ENCODE assay signal across 14 cellular contexts in genomic region chr9:123314617-123315016, GRCh38. TPM values are rescaled to one million over a fixed set of nuclear protein-coding genes. Genes with fewer than 3 reads are reported as not detected.
DNase-seq lines count a peak whose midpoint lies in the region; ATAC-seq, FAIRE-seq and TF ChIP-seq lines count a peak whose summit lies in the region.
"Had no signal": no experiment of that assay in that cellular context is flagged by ENCODE, and none has a peak within 500 bp of the region (broad histone marks: within the 10 kb centered on the region; RNA-seq: fewer than 3 reads in every experiment).

No MANE protein-coding gene starts in this region.

- intact Hi-C loops in kidney (cut with DNase I) = no loop called here

- peaks cover 85% of the 10 kb centered on the region for H3K4me1 ChIP-seq in BLaER1
- no peaks in the 10 kb centered on the region for H3K4me1 ChIP-seq in kidney (ENCODE audit: control insufficient read depth in 1 of 2, insufficient read depth in 1 of 2, low read depth in 1 of 2, low read length in 2 of 2)
- H3K4me1 ChIP-seq in suprapubic skin = peaks cover 11% of the 10 kb centered on the region

- H3K36me3 Mint-ChIP-seq in stimulated activated memory B cell treated with anti-CD40 and anti-IgM and Interleukin-4, amounts not matched to agents 10 μg/mL and 1 μg/mL and 100 μg/mL, for 72 hours = no peaks in the 10 kb centered on the region
- H3K36me3 Mint-ChIP-seq: CD4-positive, CD25-positive, alpha-beta regulatory T cell had no signal

- H3K4me1 Mint-ChIP-seq in stimulated activated memory B cell treated with anti-CD40 and anti-IgM and Interleukin-4, amounts not matched to agents 10 μg/mL and 1 μg/mL and 100 μg/mL, for 72 hours = peaks cover 55% of the 10 kb centered on the region

- ATAC-seq in stimulated activated memory B cell treated with anti-CD40 and anti-IgM and Interleukin-4, amounts not matched to agents 10 μg/mL and 1 μg/mL and 100 μg/mL, for 72 hours = no peak
- no peak for ATAC-seq in HG03175 (IDR thresholded peaks at IDR 0.05; ENCODE audit: unreplicated experiment)
- ATAC-seq: A549 had no signal

- H3K9me3 Mint-ChIP-seq in stimulated activated memory B cell treated with anti-CD40 and anti-IgM and Interleukin-4, amounts not matched to agents 10 μg/mL and 1 μg/mL and 100 μg/mL, for 72 hours = no peaks in the 10 kb centered on the region

- peak overlapping the region; percentile 47; the same call in 1 of the 2 replicates for H3K27ac ChIP-seq in BLaER1
- H3K27ac ChIP-seq in SK-N-MC = peak overlapping the region; percentile 80
- no peak overlapping the region for H3K27ac ChIP-seq in kidney (ENCODE audit: low read depth in 2 of 2, low read length in 2 of 2)
- no peak overlapping the region for H3K27ac ChIP-seq in suprapubic skin
- H3K27ac ChIP-seq: A549, GM23248 had no signal

- no peak for TF ChIP-seq EP300 in suprapubic skin (IDR thresholded peaks at IDR 0.05)

- no peaks in the 10 kb centered on the region for H3K9me3 ChIP-seq in BLaER1
- H3K9me3 ChIP-seq in SK-N-MC (ENCODE audit: low read depth, low read length) = no peaks in the 10 kb centered on the region
- no peaks in the 10 kb centered on the region for H3K9me3 ChIP-seq in kidney (ENCODE audit: control insufficient read depth in 1 of 2, low read length in 2 of 2)
- no peaks in the 10 kb centered on the region for H3K9me3 ChIP-seq in suprapubic skin
- H3K9me3 ChIP-seq: A549 had no signal

- H3K36me3 ChIP-seq in BLaER1 = no peaks in the 10 kb centered on the region
- H3K36me3 ChIP-seq in SK-N-MC (ENCODE audit: insufficient read depth, low read length) = no peaks in the 10 kb centered on the region
- no peaks in the 10 kb centered on the region for H3K36me3 ChIP-seq in kidney (ENCODE audit: control insufficient read depth in 1 of 2, insufficient read depth in 2 of 2, low read length in 2 of 2)
- no peaks in the 10 kb centered on the region for H3K36me3 ChIP-seq in suprapubic skin

- no peaks in the 10 kb centered on the region for H4K20me1 ChIP-seq in BLaER1

- FAIRE-seq in kidney (lab: Jason Lieb, UNC) = no peak
- FAIRE-seq: A549, H54 had no signal

- H3K27me3 Mint-ChIP-seq in stimulated activated memory B cell treated with anti-CD40 and anti-IgM and Interleukin-4, amounts not matched to agents 10 μg/mL and 1 μg/mL and 100 μg/mL, for 72 hours = no peaks in the 10 kb centered on the region
- H3K27me3 Mint-ChIP-seq: CD4-positive, CD25-positive, alpha-beta regulatory T cell had no signal

- H3K27me3 ChIP-seq in BLaER1 (no peaks in the 10 kb centered on the region), suprapubic skin (peaks cover 1% of the 10 kb centered on the region)

- no peak overlapping the region for H3K4me3 Mint-ChIP-seq in stimulated activated memory B cell treated with anti-CD40 and anti-IgM and Interleukin-4, amounts not matched to agents 10 μg/mL and 1 μg/mL and 100 μg/mL, for 72 hours
- H3K4me3 Mint-ChIP-seq: CD4-positive, CD25-positive, alpha-beta regulatory T cell had no signal

- H3K4me3 ChIP-seq in BLaER1 (no peak overlapping the region), SK-N-MC (no peak overlapping the region), kidney (ENCODE audit: low read length in 2 of 2) (no peak overlapping the region), suprapubic skin (no peak overlapping the region)
- H3K4me3 ChIP-seq: A549, GM23248 had no signal

- DNase-seq in SK-N-MC (ENCODE audit: low read depth, low spot score) (no peak), kidney (peak; percentile 27), suprapubic skin (ENCODE audit: low spot score in 2 of 2) (no peak)
- DNase-seq: CD4-positive, CD25-positive, alpha-beta regulatory T cell; DMS53; GF-D8; GM23248; IMR-90 had no signal

- TF ChIP-seq POLR2A in suprapubic skin (IDR thresholded peaks at IDR 0.05) = no peak

- no peak overlapping the region for H3K4me2 ChIP-seq in BLaER1
- H3K4me2 ChIP-seq: A549 had no signal

- no peak overlapping the region for H3K9ac ChIP-seq in BLaER1
- H3K9ac ChIP-seq in SK-N-MC (ENCODE audit: insufficient read length) = no peak overlapping the region
- no peak overlapping the region for H3K9ac ChIP-seq in kidney (ENCODE audit: low read length in 2 of 2)
- H3K9ac ChIP-seq: GM23248 had no signal

- TF ChIP-seq CTCF in kidney (IDR thresholded peaks at IDR 0.05; ENCODE audit: borderline replicate concordance, extremely low read depth, insufficient read depth) (no peak), suprapubic skin (IDR thresholded peaks at IDR 0.05) (no peak)

- peak overlapping the region; percentile 20 for H3K27ac Mint-ChIP-seq in stimulated activated memory B cell treated with anti-CD40 and anti-IgM and Interleukin-4, amounts not matched to agents 10 μg/mL and 1 μg/mL and 100 μg/mL, for 72 hours
- H3K27ac Mint-ChIP-seq: CD4-positive, CD25-positive, alpha-beta regulatory T cell had no signal

- WGBS in suprapubic skin = 90% methylated on average over 6 of the region's 6 CpGs

RNA-seq across cellular contexts. Expression of gene CRB2, which starts 41.4 kb away (rescaled TPM):
- total RNA-seq in kidney (0.88 TPM), suprapubic skin (not detected)
- 8.4 TPM for polyA plus RNA-seq in kidney (ENCODE audit: insufficient read depth, low read depth, low replicate concordance)
- total RNA-seq: CD4-positive, CD25-positive, alpha-beta regulatory T cell; GM23248; IMR-90 had no signal
- polyA plus RNA-seq: BJ, GM23248, IMR-90 had no signal

RNA-seq across cellular contexts. Expression of gene STRBP, which starts 46.2 kb away (rescaled TPM):
- 30.7 TPM for total RNA-seq in kidney
- polyA plus RNA-seq in kidney (ENCODE audit: insufficient read depth, low read depth, low replicate concordance) = 21.6 TPM
- 10 to 100 TPM; 10.6 to 18.4 (median 14.5) TPM for total RNA-seq in suprapubic skin

Comparison
In these comparisons a context has a peak if more than half of its experiments do, and no peak if none do; other contexts are left out.
1. H3K27ac ChIP-seq: peak in BLaER1 (single experiment) and SK-N-MC (single experiment); none in kidney (0 of 2) and suprapubic skin (single experiment).